In the genomic region with DNA sequence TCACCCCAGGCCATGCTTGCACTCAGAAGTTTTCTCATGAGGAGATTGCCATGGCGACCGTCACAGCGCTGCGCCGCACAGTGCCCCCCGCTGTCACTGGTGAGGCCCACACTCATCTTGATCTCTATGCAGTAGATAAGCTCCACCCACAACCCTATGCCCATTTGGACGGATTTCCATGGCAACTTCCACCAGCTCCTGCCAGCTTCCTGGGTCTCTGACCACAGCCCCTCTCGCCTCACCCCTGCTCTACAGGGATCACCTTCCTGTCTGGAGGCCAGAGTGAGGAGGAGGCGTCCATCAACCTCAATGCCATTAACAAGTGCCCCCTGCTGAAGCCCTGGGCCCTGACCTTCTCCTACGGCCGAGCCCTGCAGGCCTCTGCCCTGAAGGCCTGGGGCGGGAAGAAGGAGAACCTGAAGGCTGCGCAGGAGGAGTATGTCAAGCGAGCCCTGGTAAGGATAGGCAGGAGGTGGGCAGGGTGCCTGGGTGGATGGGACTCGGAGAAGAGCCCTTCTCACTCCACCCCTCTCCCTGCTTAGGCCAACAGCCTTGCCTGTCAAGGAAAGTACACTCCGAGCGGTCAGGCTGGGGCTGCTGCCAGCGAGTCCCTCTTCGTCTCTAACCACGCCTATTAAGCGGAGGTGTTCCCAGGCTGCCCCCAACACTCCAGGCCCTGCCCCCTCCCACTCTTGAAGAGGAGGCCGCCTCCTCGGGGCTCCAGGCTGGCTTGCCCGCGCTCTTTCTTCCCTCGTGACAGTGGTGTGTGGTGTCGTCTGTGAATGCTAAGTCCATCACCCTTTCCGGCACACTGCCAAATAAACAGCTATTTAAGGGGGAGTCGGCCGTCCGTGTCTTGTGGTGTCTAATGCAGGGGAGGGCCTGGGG, we compare ENCODE assay signal across 1 cellular context.
TF ChIP-seq lines count a peak whose summit lies in the region.

No MANE protein-coding gene starts in this region.

TF ChIP-seq in HepG2, 621 proteins besides CTCF, POLR2A, EP300 and RAD21 (continued from another document and continues in another):
- no peak for TF ChIP-seq TBP (CRISPR knock-in tag; IDR thresholded peaks at IDR 0.05)
- TF ChIP-seq ZNF124 (CRISPR knock-in tag; IDR thresholded peaks at IDR 0.05) = no peak
- TF ChIP-seq PHF8 (CRISPR knock-in tag; IDR thresholded peaks at IDR 0.05) = 0 out of 2 replicates have a peak, but pooled peaks have one; percentile 6
- no peak for TF ChIP-seq PITX1 (CRISPR knock-in tag; IDR thresholded peaks at IDR 0.05)
- no peak for TF ChIP-seq ZNF24 (IDR thresholded peaks at IDR 0.05)
- TF ChIP-seq ELF3 (CRISPR knock-in tag; IDR thresholded peaks at IDR 0.05) = no peak
- no peak for TF ChIP-seq ATF1 (CRISPR knock-in tag; IDR thresholded peaks at IDR 0.05)
- peak; percentile 64; the same call in 1 of the 2 replicates for TF ChIP-seq EEA1 (CRISPR knock-in tag; IDR thresholded peaks at IDR 0.05; ENCODE audit: borderline replicate concordance)
- TF ChIP-seq MZF1 (CRISPR knock-in tag; IDR thresholded peaks at IDR 0.05; ENCODE audit: borderline replicate concordance) = no peak
- peak; percentile 29 for TF ChIP-seq SRSF4 (IDR thresholded peaks at IDR 0.05; ENCODE audit: low read depth, low read length, poor library complexity, severe bottlenecking)
- no peak for TF ChIP-seq DPF2 (CRISPR knock-in tag; IDR thresholded peaks at IDR 0.05; ENCODE audit: borderline replicate concordance, low read depth)
- TF ChIP-seq ZNF746 (CRISPR knock-in tag; IDR thresholded peaks at IDR 0.05) = no peak
- TF ChIP-seq, protein P1, sequence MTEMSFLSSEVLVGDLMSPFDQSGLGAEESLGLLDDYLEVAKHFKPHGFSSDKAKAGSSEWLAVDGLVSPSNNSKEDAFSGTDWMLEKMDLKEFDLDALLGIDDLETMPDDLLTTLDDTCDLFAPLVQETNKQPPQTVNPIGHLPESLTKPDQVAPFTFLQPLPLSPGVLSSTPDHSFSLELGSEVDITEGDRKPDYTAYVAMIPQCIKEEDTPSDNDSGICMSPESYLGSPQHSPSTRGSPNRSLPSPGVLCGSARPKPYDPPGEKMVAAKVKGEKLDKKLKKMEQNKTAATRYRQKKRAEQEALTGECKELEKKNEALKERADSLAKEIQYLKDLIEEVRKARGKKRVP (CRISPR knock-in tag; IDR thresholded peaks at IDR 0.05) = no peak
- TF ChIP-seq, protein P2, sequence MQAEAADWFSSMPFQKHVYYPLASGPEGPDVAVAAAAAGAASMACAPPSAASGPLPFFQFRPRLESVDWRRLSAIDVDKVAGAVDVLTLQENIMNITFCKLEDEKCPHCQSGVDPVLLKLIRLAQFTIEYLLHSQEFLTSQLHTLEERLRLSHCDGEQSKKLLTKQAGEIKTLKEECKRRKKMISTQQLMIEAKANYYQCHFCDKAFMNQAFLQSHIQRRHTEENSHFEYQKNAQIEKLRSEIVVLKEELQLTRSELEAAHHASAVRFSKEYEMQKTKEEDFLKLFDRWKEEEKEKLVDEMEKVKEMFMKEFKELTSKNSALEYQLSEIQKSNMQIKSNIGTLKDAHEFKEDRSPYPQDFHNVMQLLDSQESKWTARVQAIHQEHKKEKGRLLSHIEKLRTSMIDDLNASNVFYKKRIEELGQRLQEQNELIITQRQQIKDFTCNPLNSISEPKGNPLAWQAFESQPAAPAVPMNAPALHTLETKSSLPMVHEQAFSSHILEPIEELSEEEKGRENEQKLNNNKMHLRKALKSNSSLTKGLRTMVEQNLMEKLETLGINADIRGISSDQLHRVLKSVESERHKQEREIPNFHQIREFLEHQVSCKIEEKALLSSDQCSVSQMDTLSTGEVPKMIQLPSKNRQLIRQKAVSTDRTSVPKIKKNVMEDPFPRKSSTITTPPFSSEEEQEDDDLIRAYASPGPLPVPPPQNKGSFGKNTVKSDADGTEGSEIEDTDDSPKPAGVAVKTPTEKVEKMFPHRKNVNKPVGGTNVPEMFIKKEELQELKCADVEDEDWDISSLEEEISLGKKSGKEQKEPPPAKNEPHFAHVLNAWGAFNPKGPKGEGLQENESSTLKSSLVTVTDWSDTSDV (CRISPR knock-in tag; IDR thresholded peaks at IDR 0.05) = peak; percentile 50; the same call in 1 of the 2 replicates
- no peak for TF ChIP-seq TCF7 (IDR thresholded peaks at IDR 0.05; ENCODE audit: low read depth)
- no peak for TF ChIP-seq ZBTB42 (CRISPR knock-in tag; IDR thresholded peaks at IDR 0.05)
- TF ChIP-seq, protein P3, sequence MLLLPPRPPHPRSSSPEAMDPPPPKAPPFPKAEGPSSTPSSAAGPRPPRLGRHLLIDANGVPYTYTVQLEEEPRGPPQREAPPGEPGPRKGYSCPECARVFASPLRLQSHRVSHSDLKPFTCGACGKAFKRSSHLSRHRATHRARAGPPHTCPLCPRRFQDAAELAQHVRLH (CRISPR knock-in tag; IDR thresholded peaks at IDR 0.05; ENCODE audit: borderline replicate concordance, low read depth) = 0 out of 2 replicates have a peak, but pooled peaks have one; percentile 15
- TF ChIP-seq ZNF652 (CRISPR knock-in tag; IDR thresholded peaks at IDR 0.05; ENCODE audit: borderline replicate concordance, low read depth) = no peak
- TF ChIP-seq, protein P4, sequence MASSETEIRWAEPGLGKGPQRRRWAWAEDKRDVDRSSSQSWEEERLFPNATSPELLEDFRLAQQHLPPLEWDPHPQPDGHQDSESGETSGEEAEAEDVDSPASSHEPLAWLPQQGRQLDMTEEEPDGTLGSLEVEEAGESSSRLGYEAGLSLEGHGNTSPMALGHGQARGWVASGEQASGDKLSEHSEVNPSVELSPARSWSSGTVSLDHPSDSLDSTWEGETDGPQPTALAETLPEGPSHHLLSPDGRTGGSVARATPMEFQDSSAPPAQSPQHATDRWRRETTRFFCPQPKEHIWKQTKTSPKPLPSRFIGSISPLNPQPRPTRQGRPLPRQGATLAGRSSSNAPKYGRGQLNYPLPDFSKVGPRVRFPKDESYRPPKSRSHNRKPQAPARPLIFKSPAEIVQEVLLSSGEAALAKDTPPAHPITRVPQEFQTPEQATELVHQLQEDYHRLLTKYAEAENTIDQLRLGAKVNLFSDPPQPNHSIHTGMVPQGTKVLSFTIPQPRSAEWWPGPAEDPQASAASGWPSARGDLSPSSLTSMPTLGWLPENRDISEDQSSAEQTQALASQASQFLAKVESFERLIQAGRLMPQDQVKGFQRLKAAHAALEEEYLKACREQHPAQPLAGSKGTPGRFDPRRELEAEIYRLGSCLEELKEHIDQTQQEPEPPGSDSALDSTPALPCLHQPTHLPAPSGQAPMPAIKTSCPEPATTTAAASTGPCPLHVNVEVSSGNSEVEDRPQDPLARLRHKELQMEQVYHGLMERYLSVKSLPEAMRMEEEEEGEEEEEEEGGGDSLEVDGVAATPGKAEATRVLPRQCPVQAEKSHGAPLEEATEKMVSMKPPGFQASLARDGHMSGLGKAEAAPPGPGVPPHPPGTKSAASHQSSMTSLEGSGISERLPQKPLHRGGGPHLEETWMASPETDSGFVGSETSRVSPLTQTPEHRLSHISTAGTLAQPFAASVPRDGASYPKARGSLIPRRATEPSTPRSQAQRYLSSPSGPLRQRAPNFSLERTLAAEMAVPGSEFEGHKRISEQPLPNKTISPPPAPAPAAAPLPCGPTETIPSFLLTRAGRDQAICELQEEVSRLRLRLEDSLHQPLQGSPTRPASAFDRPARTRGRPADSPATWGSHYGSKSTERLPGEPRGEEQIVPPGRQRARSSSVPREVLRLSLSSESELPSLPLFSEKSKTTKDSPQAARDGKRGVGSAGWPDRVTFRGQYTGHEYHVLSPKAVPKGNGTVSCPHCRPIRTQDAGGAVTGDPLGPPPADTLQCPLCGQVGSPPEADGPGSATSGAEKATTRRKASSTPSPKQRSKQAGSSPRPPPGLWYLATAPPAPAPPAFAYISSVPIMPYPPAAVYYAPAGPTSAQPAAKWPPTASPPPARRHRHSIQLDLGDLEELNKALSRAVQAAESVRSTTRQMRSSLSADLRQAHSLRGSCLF (CRISPR knock-in tag; IDR thresholded peaks at IDR 0.05; ENCODE audit: borderline replicate concordance) = no peak
- TF ChIP-seq ZBTB7B (CRISPR knock-in tag; IDR thresholded peaks at IDR 0.05) = no peak
- TF ChIP-seq HNRNPLL (IDR thresholded peaks at IDR 0.05; ENCODE audit: low read depth, low read length, poor library complexity, severe bottlenecking) = peak; percentile 28
- TF ChIP-seq CCAR2 (optimal IDR thresholded peaks at IDR 0.05; ENCODE audit: low read depth, low read length) = no peak
- TF ChIP-seq POLR2G (IDR thresholded peaks at IDR 0.05; ENCODE audit: low read depth, low read length) = peak; percentile 66; the same call in 1 of the 2 replicates
- peak; percentile 51; the same call in 1 of the 2 replicates for TF ChIP-seq SMAD1 (CRISPR knock-in tag; IDR thresholded peaks at IDR 0.05; ENCODE audit: borderline replicate concordance, low read depth)
- 0 out of 2 replicates have a peak, but pooled peaks have one; percentile 30 for TF ChIP-seq POLR2AphosphoS2 (IDR thresholded peaks at IDR 0.05; ENCODE audit: low read depth, low read length)
- peak; percentile 40; the same call in 1 of the 2 replicates for TF ChIP-seq ZNF350 (CRISPR knock-in tag; IDR thresholded peaks at IDR 0.05; ENCODE audit: borderline replicate concordance, low read depth)
- TF ChIP-seq SAFB2 (CRISPR knock-in tag; IDR thresholded peaks at IDR 0.05; ENCODE audit: borderline replicate concordance, low read depth) = peak; percentile 42; the same call in 1 of the 2 replicates
- no peak for TF ChIP-seq ZNF703 (CRISPR knock-in tag; IDR thresholded peaks at IDR 0.05; ENCODE audit: borderline replicate concordance)
- no peak for TF ChIP-seq ZNF20 (CRISPR knock-in tag; IDR thresholded peaks at IDR 0.05)
- no peak for TF ChIP-seq MIXL1 (CRISPR knock-in tag; IDR thresholded peaks at IDR 0.05)
- TF ChIP-seq HOXA5 (CRISPR knock-in tag; IDR thresholded peaks at IDR 0.05) = no peak
- no peak for TF ChIP-seq ZNF205 (CRISPR knock-in tag; IDR thresholded peaks at IDR 0.05)
- TF ChIP-seq, protein P5, sequence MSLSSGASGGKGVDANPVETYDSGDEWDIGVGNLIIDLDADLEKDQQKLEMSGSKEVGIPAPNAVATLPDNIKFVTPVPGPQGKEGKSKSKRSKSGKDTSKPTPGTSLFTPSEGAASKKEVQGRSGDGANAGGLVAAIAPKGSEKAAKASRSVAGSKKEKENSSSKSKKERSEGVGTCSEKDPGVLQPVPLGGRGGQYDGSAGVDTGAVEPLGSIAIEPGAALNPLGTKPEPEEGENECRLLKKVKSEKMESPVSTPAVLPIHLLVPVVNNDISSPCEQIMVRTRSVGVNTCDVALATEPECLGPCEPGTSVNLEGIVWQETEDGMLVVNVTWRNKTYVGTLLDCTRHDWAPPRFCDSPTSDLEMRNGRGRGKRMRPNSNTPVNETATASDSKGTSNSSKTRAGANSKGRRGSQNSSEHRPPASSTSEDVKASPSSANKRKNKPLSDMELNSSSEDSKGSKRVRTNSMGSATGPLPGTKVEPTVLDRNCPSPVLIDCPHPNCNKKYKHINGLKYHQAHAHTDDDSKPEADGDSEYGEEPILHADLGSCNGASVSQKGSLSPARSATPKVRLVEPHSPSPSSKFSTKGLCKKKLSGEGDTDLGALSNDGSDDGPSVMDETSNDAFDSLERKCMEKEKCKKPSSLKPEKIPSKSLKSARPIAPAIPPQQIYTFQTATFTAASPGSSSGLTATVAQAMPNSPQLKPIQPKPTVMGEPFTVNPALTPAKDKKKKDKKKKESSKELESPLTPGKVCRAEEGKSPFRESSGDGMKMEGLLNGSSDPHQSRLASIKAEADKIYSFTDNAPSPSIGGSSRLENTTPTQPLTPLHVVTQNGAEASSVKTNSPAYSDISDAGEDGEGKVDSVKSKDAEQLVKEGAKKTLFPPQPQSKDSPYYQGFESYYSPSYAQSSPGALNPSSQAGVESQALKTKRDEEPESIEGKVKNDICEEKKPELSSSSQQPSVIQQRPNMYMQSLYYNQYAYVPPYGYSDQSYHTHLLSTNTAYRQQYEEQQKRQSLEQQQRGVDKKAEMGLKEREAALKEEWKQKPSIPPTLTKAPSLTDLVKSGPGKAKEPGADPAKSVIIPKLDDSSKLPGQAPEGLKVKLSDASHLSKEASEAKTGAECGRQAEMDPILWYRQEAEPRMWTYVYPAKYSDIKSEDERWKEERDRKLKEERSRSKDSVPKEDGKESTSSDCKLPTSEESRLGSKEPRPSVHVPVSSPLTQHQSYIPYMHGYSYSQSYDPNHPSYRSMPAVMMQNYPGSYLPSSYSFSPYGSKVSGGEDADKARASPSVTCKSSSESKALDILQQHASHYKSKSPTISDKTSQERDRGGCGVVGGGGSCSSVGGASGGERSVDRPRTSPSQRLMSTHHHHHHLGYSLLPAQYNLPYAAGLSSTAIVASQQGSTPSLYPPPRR (CRISPR knock-in tag; IDR thresholded peaks at IDR 0.05; ENCODE audit: borderline replicate concordance) = no peak
- no peak for TF ChIP-seq RELA (CRISPR knock-in tag; IDR thresholded peaks at IDR 0.05)
- TF ChIP-seq ZSCAN29 (CRISPR knock-in tag; conservative IDR thresholded peaks at IDR 0.05) = no peak
- TF ChIP-seq, protein P6, sequence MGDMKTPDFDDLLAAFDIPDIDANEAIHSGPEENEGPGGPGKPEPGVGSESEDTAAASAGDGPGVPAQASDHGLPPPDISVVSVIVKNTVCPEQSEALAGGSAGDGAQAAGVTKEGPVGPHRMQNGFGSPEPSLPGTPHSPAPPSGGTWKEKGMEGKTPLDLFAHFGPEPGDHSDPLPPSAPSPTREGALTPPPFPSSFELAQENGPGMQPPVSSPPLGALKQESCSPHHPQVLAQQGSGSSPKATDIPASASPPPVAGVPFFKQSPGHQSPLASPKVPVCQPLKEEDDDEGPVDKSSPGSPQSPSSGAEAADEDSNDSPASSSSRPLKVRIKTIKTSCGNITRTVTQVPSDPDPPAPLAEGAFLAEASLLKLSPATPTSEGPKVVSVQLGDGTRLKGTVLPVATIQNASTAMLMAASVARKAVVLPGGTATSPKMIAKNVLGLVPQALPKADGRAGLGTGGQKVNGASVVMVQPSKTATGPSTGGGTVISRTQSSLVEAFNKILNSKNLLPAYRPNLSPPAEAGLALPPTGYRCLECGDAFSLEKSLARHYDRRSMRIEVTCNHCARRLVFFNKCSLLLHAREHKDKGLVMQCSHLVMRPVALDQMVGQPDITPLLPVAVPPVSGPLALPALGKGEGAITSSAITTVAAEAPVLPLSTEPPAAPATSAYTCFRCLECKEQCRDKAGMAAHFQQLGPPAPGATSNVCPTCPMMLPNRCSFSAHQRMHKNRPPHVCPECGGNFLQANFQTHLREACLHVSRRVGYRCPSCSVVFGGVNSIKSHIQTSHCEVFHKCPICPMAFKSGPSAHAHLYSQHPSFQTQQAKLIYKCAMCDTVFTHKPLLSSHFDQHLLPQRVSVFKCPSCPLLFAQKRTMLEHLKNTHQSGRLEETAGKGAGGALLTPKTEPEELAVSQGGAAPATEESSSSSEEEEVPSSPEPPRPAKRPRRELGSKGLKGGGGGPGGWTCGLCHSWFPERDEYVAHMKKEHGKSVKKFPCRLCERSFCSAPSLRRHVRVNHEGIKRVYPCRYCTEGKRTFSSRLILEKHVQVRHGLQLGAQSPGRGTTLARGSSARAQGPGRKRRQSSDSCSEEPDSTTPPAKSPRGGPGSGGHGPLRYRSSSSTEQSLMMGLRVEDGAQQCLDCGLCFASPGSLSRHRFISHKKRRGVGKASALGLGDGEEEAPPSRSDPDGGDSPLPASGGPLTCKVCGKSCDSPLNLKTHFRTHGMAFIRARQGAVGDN (CRISPR knock-in tag; IDR thresholded peaks at IDR 0.05) = peak; percentile 36
